12 cellular contexts compared by ENCODE assay signal in genomic region chrX:115913575-115913974, GRCh38.
DNase-seq lines count a peak whose midpoint lies in the region; ATAC-seq, FAIRE-seq and TF ChIP-seq lines count a peak whose summit lies in the region.
"Had no signal": no experiment of that assay in that cellular context is flagged by ENCODE, and none has a peak within 500 bp of the region (broad histone marks: within the 10 kb centered on the region; RNA-seq: fewer than 3 reads in every experiment).

No MANE protein-coding gene starts in this region.

- no peak for TF ChIP-seq EP300 in transverse colon (IDR thresholded peaks at IDR 0.05; ENCODE audit: low read depth)

- H3K4me2 ChIP-seq in OCI-LY1 (ENCODE audit: low read length) = no peak overlapping the region

- H2AFZ ChIP-seq in OCI-LY1 (ENCODE audit: low read length) = no peak overlapping the region

- H3K79me2 ChIP-seq in OCI-LY1 (ENCODE audit: insufficient read depth, low read length) = no peaks in the 10 kb centered on the region

- H3K4me3 ChIP-seq in OCI-LY1 (ENCODE audit: low read depth, low read length, poor library complexity, severe bottlenecking) = no peak overlapping the region
- H3K4me3 ChIP-seq in transverse colon = no peak overlapping the region

- H3K27me3 ChIP-seq in OCI-LY1 (ENCODE audit: insufficient read depth, low read length) (no peaks in the 10 kb centered on the region), transverse colon (no peaks in the 10 kb centered on the region)
- H3K27me3 ChIP-seq: BE2C had no signal

- H4K20me1 ChIP-seq in OCI-LY1 (ENCODE audit: insufficient read depth, low read length) = no peaks in the 10 kb centered on the region

- no peak for TF ChIP-seq CTCF in OCI-LY1 (IDR thresholded peaks at IDR 0.05; ENCODE audit: low read length)
- TF ChIP-seq CTCF in transverse colon (IDR thresholded peaks at IDR 0.05) = no peak

- H3K9me3 ChIP-seq in OCI-LY1 (ENCODE audit: low read length) (peaks cover 3% of the 10 kb centered on the region; the same call in 1 of the 2 replicates), transverse colon (no peaks in the 10 kb centered on the region)
- H3K9me3 ChIP-seq: BE2C had no signal

- H3K4me1 ChIP-seq in OCI-LY1 (ENCODE audit: insufficient read depth, low read length, severe bottlenecking) = peaks cover 32% of the 10 kb centered on the region
- H3K4me1 ChIP-seq in transverse colon = no peaks in the 10 kb centered on the region
- H3K4me1 ChIP-seq: BE2C had no signal

- no peaks in the 10 kb centered on the region for H3K9me2 ChIP-seq in OCI-LY1 (ENCODE audit: low read depth, low read length)

- in situ Hi-C loops in transverse colon (cut with MboI; ENCODE audit: low pct_ligation_motif_present in 1 of 4, low pct_unique_long_range_greater_than_20kb in 1 of 4, low sequenced_read_pairs in 3 of 4) = no loop called here

- H3K9ac ChIP-seq in OCI-LY1 (ENCODE audit: low read length) = peak overlapping the region; percentile 34; the same call in 1 of the 2 replicates

- no peak for TF ChIP-seq POLR2A in transverse colon (IDR thresholded peaks at IDR 0.05)

- H3K36me3 ChIP-seq in OCI-LY1 (ENCODE audit: insufficient read depth, low read length) (no peaks in the 10 kb centered on the region; the same call in 1 of the 2 replicates), transverse colon (no peaks in the 10 kb centered on the region)
- H3K36me3 ChIP-seq: BE2C had no signal

- intact Hi-C loops in transverse colon (cut with DNase I; ENCODE audit: low total_unique reads) = no loop called here

- FAIRE-seq in urothelium cell line (lab: Jason Lieb, UNC) = no peak

- ATAC-seq in GM18861 (IDR thresholded peaks at IDR 0.05; ENCODE audit: unreplicated experiment) (peak; percentile 65), GM21529 (IDR thresholded peaks at IDR 0.05; ENCODE audit: unreplicated experiment) (peak; percentile 57), HG03108 (IDR thresholded peaks at IDR 0.05; ENCODE audit: unreplicated experiment) (peak; percentile 55)
- ATAC-seq: stimulated activated memory B cell treated with anti-CD40 and anti-IgM and Interleukin-4, amounts not matched to agents 10 μg/mL and 1 μg/mL and 100 μg/mL, for 72 hours had no signal

- H3K27ac ChIP-seq in OCI-LY1 (ENCODE audit: low read depth, low read length, poor library complexity, severe bottlenecking) (peak overlapping the region; percentile 91), transverse colon (no peak overlapping the region)

- DNase-seq in urothelium cell line (ENCODE audit: low spot score) (no peak), dedifferentiated amniotic fluid mesenchymal stem cell (ENCODE audit: extremely low spot score) (no peak), transverse colon (no peak), hippocampal formation (lab: John Stamatoyannopoulos, UW) (no peak)
- DNase-seq: BE2C, NCI-H510A, RPMI8226 had no signal

- H3F3A ChIP-seq in OCI-LY1 (ENCODE audit: insufficient read depth, low read length) = 0 out of 2 replicates have a peak, but pooled peaks cover 4% of the 10 kb centered on the region
